Comparison of ENCODE assay signal across 13 cellular contexts in genomic region chr9:114072181-114073140, GRCh38. TPM values are rescaled to one million over a fixed set of nuclear protein-coding genes. Genes with fewer than 3 reads are reported as not detected.
DNase-seq lines count a peak whose midpoint lies in the region; ATAC-seq and TF ChIP-seq lines count a peak whose summit lies in the region.
"Had no signal": no experiment of that assay in that cellular context is flagged by ENCODE, and none has a peak within 500 bp of the region (broad histone marks: within the 10 kb centered on the region; RNA-seq: fewer than 3 reads in every experiment).

No MANE protein-coding gene starts in this region.

- no peaks in the 10 kb centered on the region for H3K79me2 ChIP-seq in PC-3 (ENCODE audit: low read length)

- no peaks in the 10 kb centered on the region for H3K9me3 ChIP-seq in MG63
- H3K9me3 ChIP-seq in PC-3 (ENCODE audit: low read length) = no peaks in the 10 kb centered on the region
- H3K9me3 ChIP-seq: SJSA1 had no signal

- no peak overlapping the region for H3K4me3 ChIP-seq in MG63
- no peak overlapping the region for H3K4me3 ChIP-seq in PC-3 (ENCODE audit: low read length)
- H3K4me3 ChIP-seq: SJSA1 had no signal

- H4K20me1 ChIP-seq in PC-3 (ENCODE audit: low read length) = no peaks in the 10 kb centered on the region

- no peak overlapping the region for H2AFZ ChIP-seq in PC-3 (ENCODE audit: low read length)

- intact Hi-C loops in PC-3 (cut with micrococcal nuclease) = no loop called here

- ATAC-seq in GM18520 (IDR thresholded peaks at IDR 0.05; ENCODE audit: unreplicated experiment) (no peak), PC-3 (no peak)

- no peak overlapping the region for H3K4me2 ChIP-seq in PC-3 (ENCODE audit: low read length)

- no peaks in the 10 kb centered on the region for H3K36me3 ChIP-seq in MG63
- H3K36me3 ChIP-seq in PC-3 (ENCODE audit: low read depth, low read length) = no peaks in the 10 kb centered on the region
- H3K36me3 ChIP-seq: SJSA1 had no signal

- POLR2A ChIA-PET in PC-3 (lab: Charles Lee; ENCODE audit: unreplicated experiment) = no interaction called here

- H3K9ac ChIP-seq in PC-3 (ENCODE audit: low read length) = no peak overlapping the region

- DNase-seq in AG09319 (ENCODE audit: extremely low read depth, low read depth) (peak; percentile 15), MG63 (peak; percentile 87), cerebellar nuclear complex (lab: John Stamatoyannopoulos, UW) (peak; percentile 36 to 57), medulla oblongata (ENCODE audit: extremely low spot score) (peak; percentile 56), retina (no peak), NCI-H146 treated with DMSO at 0.1 percent for 48 hours (lab: John Stamatoyannopoulos, UW; ENCODE audit: unreplicated experiment) (no peak), PC-3 (no peak)
- DNase-seq: activated CD8-positive, alpha-beta memory T cell treated with anti-CD3 and anti-CD28 coated beads for 24 hours; dermis blood vessel endothelial cell; stimulated activated naive CD4-positive, alpha-beta T cell treated with Interleukin-2 at 50 U/mL for 16 hours had no signal

- H3K27ac ChIP-seq in PC-3 (ENCODE audit: low read length) = no peak overlapping the region
- H3K27ac ChIP-seq: SJSA1 had no signal

- H3K9me2 ChIP-seq in PC-3 (replicated peaks; ENCODE audit: low read length) = no peaks in the 10 kb centered on the region

- BruUV-seq in PC-3 (replicated peaks; lab: Mats Ljungman, UMichigan) = no TSS peak

- H3K27me3 ChIP-seq in MG63 (no peaks in the 10 kb centered on the region), PC-3 (ENCODE audit: low read length) (no peaks in the 10 kb centered on the region)
- H3K27me3 ChIP-seq: SJSA1 had no signal

- H3F3A ChIP-seq in PC-3 (ENCODE audit: low read length, unreplicated experiment) = no peaks in the 10 kb centered on the region

- H3K4me1 ChIP-seq in PC-3 (ENCODE audit: insufficient read depth, low read length) = no peaks in the 10 kb centered on the region
- H3K4me1 ChIP-seq: SJSA1 had no signal

- TF ChIP-seq CTCF in AG09319 (IDR thresholded peaks at IDR 0.05; ENCODE audit: low read depth, low read length) (no peak), PC-3 (conservative IDR thresholded peaks at IDR 0.05; ENCODE audit: low read depth, low read length) (no peak)

- CTCF ChIA-PET in PC-3 (lab: Charles Lee) = no interaction called here

RNA-seq across cellular contexts. Expression of gene AMBP, which starts 5.6 kb away (rescaled TPM):
- 0.26 TPM in 1 of 2 replicates, not detected in the other for total RNA-seq in MG63 (2014; rRNA removed; shearing (Covaris generic); ENCODE audit: low replicate concordance)
- total RNA-seq in PC-3 (2014; rRNA removed) = 0.22 TPM in 1 of 2 replicates, not detected in the other

RNA-seq across cellular contexts. Expression of gene KIF12, which starts 26.6 kb away (rescaled TPM):
- total RNA-seq in MG63 (2014; rRNA removed; shearing (Covaris generic); ENCODE audit: low replicate concordance) = not detected in 2 replicates
- total RNA-seq in PC-3 (2014; rRNA removed) = 4.4 and 6.3 TPM in 2 replicates
- total RNA-seq: skeletal muscle tissue had no signal

Comparison
In these comparisons a context has a peak if more than half of its experiments do, and no peak if none do; other contexts are left out.
1. DNase-seq: peak in AG09319 (single experiment), MG63 (single experiment), cerebellar nuclear complex (2 of 2) and medulla oblongata (single experiment); none in retina (single experiment), NCI-H146 treated with DMSO at 0.1 percent for 48 hours (single experiment) and PC-3 (single experiment).